Comparison of ENCODE assay signal across 8 cellular contexts in genomic region chr2:219452361-219453317, GRCh38. TPM values are rescaled to one million over a fixed set of nuclear protein-coding genes. Genes with fewer than 3 reads are reported as not detected.
DNase-seq lines count a peak whose midpoint lies in the region; ATAC-seq and TF ChIP-seq lines count a peak whose summit lies in the region.

No MANE protein-coding gene starts in this region.

- peaks cover 0 to 11% of the 10 kb centered on the region in 2 donors for H3K4me1 ChIP-seq in thyroid gland

- in situ Hi-C loops in Caki2 (cut with HindIII; ENCODE audit: low pct_unique_long_range_greater_than_20kb, low sequenced_read_pairs) = no loop called here

- no peak for TF ChIP-seq POLR2A in thyroid gland (IDR thresholded peaks at IDR 0.05)

- CTCF ChIA-PET in RWPE1 (lab: Yijun Ruan, JAX) = interaction anchor here (1.0 to 1.3 kb wide), 2 partner anchors 43 to 88 kb away, joined by 3 read pairs; no protein-coding TSS in a partner anchor

- H3K4me3 ChIP-seq in fibroblast of villous mesenchyme (ENCODE audit: low read depth, low read length) (no peak overlapping the region), thyroid gland (replicated peaks in 1 of 3) (no peak overlapping the region)

- peaks cover 7% of the 10 kb centered on the region for H3K27me3 ChIP-seq in thyroid gland

- intact Hi-C loops in thyroid gland (cut with DNase I) = loop anchor here (5.0 kb wide), 1 partner anchor 45 kb away; no protein-coding TSS in a partner anchor

- ATAC-seq in GM18519 (IDR thresholded peaks at IDR 0.05; ENCODE audit: low FRiP score, unreplicated experiment) (no peak), HG02678 (IDR thresholded peaks at IDR 0.05; ENCODE audit: unreplicated experiment) (no peak)

- TF ChIP-seq CTCF in RWPE1 (conservative IDR thresholded peaks at IDR 0.05; ENCODE audit: low read depth) (no peak), fibroblast of villous mesenchyme (IDR thresholded peaks at IDR 0.05; ENCODE audit: insufficient read depth, low read depth, low read length) (no peak), thyroid gland (IDR thresholded peaks at IDR 0.05) (no peak)

- no peaks in the 10 kb centered on the region for H3K9me3 ChIP-seq in thyroid gland

- DNase-seq in Caki2 (ENCODE audit: low read depth) = peak; percentile 46
- DNase-seq in RWPE1 (ENCODE audit: low spot score) = peak; percentile 97
- peak; percentile 81 for DNase-seq in fibroblast of villous mesenchyme (ENCODE audit: low read depth)
- peak; percentile 49 for DNase-seq in pons (ENCODE audit: low spot score)
- no peak for DNase-seq in thyroid gland
- no peak for DNase-seq in CD1c-positive myeloid dendritic cell (ENCODE audit: extremely low spot score)

- no peaks in the 10 kb centered on the region for H3K36me3 ChIP-seq in thyroid gland

- 77 to 85% methylated on average over 23 of the region's 23 CpGs for WGBS in thyroid gland, 2 donors

- POLR2A ChIA-PET in RWPE1 (lab: Yijun Ruan, JAX; ENCODE audit: low non-redundant PET) = interaction anchor here (1.1 to 1.3 kb wide), 3 partner anchors 8 to 65 kb away, joined by 3 to 5 read pairs (median 4); partner anchors contain the start of gene DNPEP

- peak overlapping the region; percentile 88 for H3K27ac ChIP-seq in RWPE1
- no peak overlapping the region for H3K27ac ChIP-seq in thyroid gland

RNA-seq across cellular contexts. Expression of gene SPEG, which starts 18.0 kb away (rescaled TPM):
- 8.4 and 22.9 TPM in 2 replicates for total RNA-seq in Caki2 (2014; rRNA removed; shearing (Covaris generic); ENCODE audit: low replicate concordance)
- 46.7 and 48.8 TPM in 2 replicates for total RNA-seq in fibroblast of villous mesenchyme
- total RNA-seq in thyroid gland = 1 to 10 TPM; 1.9 to 3.5 (median 3.3) TPM

RNA-seq across cellular contexts. Expression of gene DES, which starts 34.5 kb away (rescaled TPM):
- 4.9 TPM in 1 of 2 replicates, not detected in the other for total RNA-seq in Caki2 (2014; rRNA removed; shearing (Covaris generic); ENCODE audit: low replicate concordance)
- 20.7 and 35.8 TPM in 2 replicates for total RNA-seq in fibroblast of villous mesenchyme
- 10 to 100 TPM; 26.7 to 54.4 (median 28.7) TPM for total RNA-seq in thyroid gland

RNA-seq across cellular contexts. Expression of gene GMPPA, which starts 46.1 kb away (rescaled TPM):
- total RNA-seq in Caki2 (2014; rRNA removed; shearing (Covaris generic); ENCODE audit: low replicate concordance) = 88.9 and 95.2 TPM in 2 replicates
- total RNA-seq in fibroblast of villous mesenchyme (60.9 and 65.1 TPM in 2 replicates), thyroid gland (10 to 100 TPM; 26.5 to 50.6 (median 42.6) TPM)

Comparison
In these comparisons a context has a peak if more than half of its experiments do, and no peak if none do; other contexts are left out.
1. DNase-seq: peak in Caki2 (single experiment), RWPE1 (single experiment), fibroblast of villous mesenchyme (single experiment) and pons (single experiment); none in thyroid gland (0 of 2) and CD1c-positive myeloid dendritic cell (single experiment).